15 cellular contexts compared by ENCODE assay signal in the genomic region with DNA sequence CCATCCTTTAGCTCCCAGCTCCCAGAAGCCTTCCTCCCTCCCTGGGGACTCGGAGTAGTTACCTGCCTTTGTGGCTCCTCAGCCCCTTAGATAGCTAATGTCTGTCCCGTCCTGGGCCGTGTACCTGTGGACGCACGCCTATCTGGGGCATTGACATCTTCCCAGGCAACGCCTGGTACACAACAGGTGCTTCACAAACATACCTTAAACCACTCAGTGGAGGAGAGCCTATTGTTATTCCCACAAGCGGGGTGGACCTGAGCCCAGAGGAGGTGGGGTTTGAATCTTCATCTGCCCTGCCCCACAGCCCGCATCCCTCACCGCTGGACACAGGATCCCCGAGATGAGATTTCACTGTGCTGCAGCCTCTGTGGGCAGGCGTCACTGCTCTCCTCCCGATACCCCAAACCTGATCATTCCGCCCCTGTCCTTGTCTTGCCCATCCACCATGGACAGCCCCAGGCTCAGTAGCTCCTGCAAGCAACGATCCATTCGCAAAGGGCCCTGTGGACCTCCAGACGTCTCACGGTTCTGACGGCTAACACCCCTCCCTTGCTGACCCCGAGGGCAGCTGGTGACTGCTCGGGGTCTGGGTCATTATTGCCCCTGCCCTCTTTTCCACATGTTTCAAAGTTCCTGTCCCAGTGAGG.
"Had no signal": no experiment of that assay in that cellular context is flagged by ENCODE, and none has a peak within 500 bp of the region (broad histone marks: within the 10 kb centered on the region; RNA-seq: fewer than 3 reads in every experiment).

No MANE protein-coding gene starts in this region.

- H3K4me3 ChIP-seq: body of pancreas, ovary, tibial artery had no signal

- ATAC-seq: body of pancreas; esophagus mucosa; stimulated activated effector memory CD8-positive, alpha-beta T cell treated with anti-CD3 and anti-CD28 coated beads, Interleukin-12 subunit alpha, Interleukin-12 subunit beta, amount 100 ng/mL, for 72 hours had no signal

- H3K36me3 ChIP-seq: ovary, tibial artery had no signal

- DNase-seq: activated B cell treated with CpG ODN at 0.5 μM for 24 hours; activated CD4-positive, alpha-beta T cell treated with anti-CD3 and anti-CD28 coated beads, Interleukin-2, amount 10 ng/mL, durations not matched to agents 24 days and 14 days; activated naive CD4-positive, alpha-beta T cell treated with anti-CD3 and anti-CD28 coated beads, Interleukin-2, amount 50 U/mL, for 16 hours; body of pancreas; cerebellar nuclear complex; nephron progenitor cell; retina; small intestine; T-helper 2 cell; tibial artery had no signal

- H3K9me3 ChIP-seq: body of pancreas, ovary, tibial artery had no signal

- H3K4me1 ChIP-seq: body of pancreas, tibial artery had no signal

- H3K27ac ChIP-seq: body of pancreas, ovary, tibial artery had no signal

- H3K27me3 ChIP-seq: body of pancreas, ovary had no signal

- FAIRE-seq: endometrium, small intestine, TTC549 had no signal
